Comparison of ENCODE assay signal across 19 cellular contexts in the genomic region with DNA sequence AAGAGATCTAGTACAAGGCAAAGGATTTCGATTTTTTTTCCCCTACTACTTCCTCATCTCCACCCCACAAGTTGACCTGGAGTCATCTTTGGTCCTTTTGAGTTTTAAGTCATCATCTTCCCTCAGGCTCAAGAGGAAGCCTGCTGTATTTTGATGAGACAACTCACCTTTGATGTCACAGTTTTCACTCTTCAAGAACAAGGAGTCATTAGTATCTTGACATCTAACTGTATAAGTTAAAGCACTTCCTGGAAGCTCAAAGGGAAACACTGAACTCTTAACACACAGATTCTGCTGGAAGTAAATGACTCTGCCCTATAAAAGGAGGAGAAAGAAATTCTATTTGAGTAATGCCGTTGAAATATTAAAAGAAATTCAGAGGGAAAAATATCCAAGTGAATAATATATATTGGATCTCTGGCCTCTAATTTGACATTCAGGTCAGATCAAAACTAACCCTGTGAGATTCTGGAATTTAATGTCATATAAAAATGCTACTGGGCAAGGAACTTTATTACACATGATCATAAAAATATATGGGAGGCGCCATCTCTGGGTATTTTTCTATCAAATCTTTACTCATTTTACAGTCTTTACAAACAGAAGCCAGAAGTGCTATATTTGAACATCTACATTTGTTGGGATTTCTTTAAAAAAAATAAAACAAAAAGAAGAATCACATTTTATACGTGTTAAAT.
"Had no signal": no experiment of that assay in that cellular context is flagged by ENCODE, and none has a peak within 500 bp of the region (broad histone marks: within the 10 kb centered on the region; RNA-seq: fewer than 3 reads in every experiment).

No MANE protein-coding gene starts in this region.

- H3K4me3 ChIP-seq: ascending aorta, colonic mucosa, dorsolateral prefrontal cortex, gastrocnemius medialis, ovary, psoas muscle, right atrium auricular region, thyroid gland had no signal

- H3K4me1 Mint-ChIP-seq: naive thymus-derived CD8-positive, alpha-beta T cell had no signal

- H3K36me3 ChIP-seq: ascending aorta, colonic mucosa, gastrocnemius medialis, ovary, right atrium auricular region, thyroid gland had no signal

- H3K27ac ChIP-seq: ascending aorta, colonic mucosa, gastrocnemius medialis, ovary, psoas muscle, right atrium auricular region, thyroid gland had no signal

- H3K27me3 ChIP-seq: ascending aorta, colonic mucosa, dorsolateral prefrontal cortex, gastrocnemius medialis, ovary, right atrium auricular region, thyroid gland had no signal

- H3K36me3 Mint-ChIP-seq: activated naive CD4-positive, alpha-beta T cell treated with anti-CD3 and anti-CD28 coated beads, Interleukin-2, amount 50 U/mL, for 72 hours; naive thymus-derived CD8-positive, alpha-beta T cell had no signal

- H3K9me3 ChIP-seq: ascending aorta, colonic mucosa, gastrocnemius medialis, ovary, psoas muscle, right atrium auricular region, thyroid gland had no signal

- H3K4me3 Mint-ChIP-seq: naive thymus-derived CD8-positive, alpha-beta T cell; stimulated activated naive CD8-positive, alpha-beta T cell treated with anti-CD3 and anti-CD28 coated beads, Interleukin-15, Interleukin-2, amounts not matched to agents 100 ng/mL and 50 ng/mL, for 24 hours had no signal

- DNase-seq: activated T-cell treated with anti-CD3 and anti-CD28 coated beads, Interleukin-2, amount 50 U/mL, for 1 hour; central memory CD4-positive, alpha-beta T cell; colonic mucosa; dorsolateral prefrontal cortex; erythroblast; gastrocnemius medialis; hippocampal formation; mesendoderm; naive thymus-derived CD8-positive, alpha-beta T cell; ovary; psoas muscle; stimulated activated CD4-positive, alpha-beta T cell treated with anti-CD3 and anti-CD28 coated beads, Interleukin-1b, Interleukin-23, amount 100 ng/mL, for 48 hours; substantia nigra; thyroid gland had no signal

- H3K9me3 Mint-ChIP-seq: activated naive CD4-positive, alpha-beta T cell treated with anti-CD3 and anti-CD28 coated beads, Interleukin-2, amount 50 U/mL, for 72 hours; naive thymus-derived CD8-positive, alpha-beta T cell; stimulated activated naive CD8-positive, alpha-beta T cell treated with anti-CD3 and anti-CD28 coated beads, Interleukin-15, Interleukin-2, amounts not matched to agents 100 ng/mL and 50 ng/mL, for 24 hours had no signal

- H3K27ac Mint-ChIP-seq: activated naive CD4-positive, alpha-beta T cell treated with anti-CD3 and anti-CD28 coated beads, Interleukin-2, amount 50 U/mL, for 72 hours; naive thymus-derived CD8-positive, alpha-beta T cell; stimulated activated naive CD8-positive, alpha-beta T cell treated with anti-CD3 and anti-CD28 coated beads, Interleukin-15, Interleukin-2, amounts not matched to agents 100 ng/mL and 50 ng/mL, for 24 hours had no signal

- ATAC-seq: gastrocnemius medialis; naive thymus-derived CD8-positive, alpha-beta T cell; psoas muscle; SK-N-SH treated with all-trans-retinoic acid at 6 μM for 48 hours had no signal

- H3K4me1 ChIP-seq: ascending aorta, colonic mucosa, gastrocnemius medialis, psoas muscle, right atrium auricular region, thyroid gland had no signal
